In genomic region chr4:6916587-6917444, GRCh38 we compare ENCODE assay signal across 9 cellular contexts. TPM values are rescaled to one million over a fixed set of nuclear protein-coding genes. Genes with fewer than 3 reads are reported as not detected.
DNase-seq lines count a peak whose midpoint lies in the region; ATAC-seq and TF ChIP-seq lines count a peak whose summit lies in the region.
"Had no signal": no experiment of that assay in that cellular context is flagged by ENCODE, and none has a peak within 500 bp of the region (broad histone marks: within the 10 kb centered on the region; RNA-seq: fewer than 3 reads in every experiment).

No MANE protein-coding gene starts in this region.

- CTCF ChIA-PET in activated CD4-positive, alpha-beta memory T cell treated with anti-CD3 and anti-CD28 coated beads, Interleukin-2, amount 10 ng/mL, durations not matched to agents 7 days and 5 days (lab: Charles Lee) = interaction anchor here (0.8 to 2.9 kb wide), 11 partner anchors 8 to 242 kb away, joined by 3 to 14 read pairs (median 3); partner anchors contain the start of gene TBC1D14

- H3K27me3 ChIP-seq in BLaER1 treated with 17β-estradiol and CSF1 and Interleukin-3, amounts not matched to agents 10 nM and 100 nM = no peaks in the 10 kb centered on the region
- H3K27me3 ChIP-seq: ascending aorta had no signal

- H3K4me2 ChIP-seq in BLaER1 treated with 17β-estradiol and CSF1 and Interleukin-3, amounts not matched to agents 10 nM and 100 nM = peak overlapping the region; percentile 87 to 99 (median 95)

- H3K4me1 Mint-ChIP-seq in activated CD4-positive, alpha-beta memory T cell treated with anti-CD3 and anti-CD28 coated beads, Interleukin-2, amount 10 ng/mL, durations not matched to agents 7 days and 5 days = peaks cover 68% of the 10 kb centered on the region
- H3K4me1 Mint-ChIP-seq in endothelial cell (ENCODE audit: unreplicated experiment) = peaks cover 24% of the 10 kb centered on the region

- no peak for TF ChIP-seq CTCF in epithelial cell of proximal tubule (conservative IDR thresholded peaks at IDR 0.05; ENCODE audit: low read depth, low read length)
- no peak for TF ChIP-seq CTCF in endothelial cell (IDR thresholded peaks at IDR 0.05; ENCODE audit: unreplicated experiment)

- H3K9me3 Mint-ChIP-seq in activated CD4-positive, alpha-beta memory T cell treated with anti-CD3 and anti-CD28 coated beads, Interleukin-2, amount 10 ng/mL, durations not matched to agents 7 days and 5 days = no peaks in the 10 kb centered on the region
- H3K9me3 Mint-ChIP-seq in endothelial cell (ENCODE audit: unreplicated experiment) = no peaks in the 10 kb centered on the region

- POLR2A ChIA-PET in activated CD4-positive, alpha-beta memory T cell treated with anti-CD3 and anti-CD28 coated beads, Interleukin-2, amount 10 ng/mL, durations not matched to agents 7 days and 5 days (lab: Charles Lee) = interaction anchor here (0.7 to 3.1 kb wide), 14 partner anchors 8 to 242 kb away, joined by 3 to 18 read pairs (median 4); partner anchors contain the start of gene GRPEL1

- peak overlapping the region; percentile 67 to 100 (median 99) for H3K27ac ChIP-seq in BLaER1 treated with 17β-estradiol and CSF1 and Interleukin-3, amounts not matched to agents 10 nM and 100 nM
- H3K27ac ChIP-seq in KOPT-K1 (ENCODE audit: low read depth, low read length, poor library complexity, severe bottlenecking) = peak overlapping the region; percentile 66

- H4K20me1 ChIP-seq in BLaER1 treated with 17β-estradiol and CSF1 and Interleukin-3, amounts not matched to agents 10 nM and 100 nM = peaks cover 71 to 96% (median 92%) of the 10 kb centered on the region in 11 experiments

- peak overlapping the region; percentile 84 for H3K27ac Mint-ChIP-seq in activated CD4-positive, alpha-beta memory T cell treated with anti-CD3 and anti-CD28 coated beads, Interleukin-2, amount 10 ng/mL, durations not matched to agents 7 days and 5 days
- no peak overlapping the region for H3K27ac Mint-ChIP-seq in endothelial cell (ENCODE audit: unreplicated experiment)

- H3K4me1 ChIP-seq in BLaER1 treated with 17β-estradiol and CSF1 and Interleukin-3, amounts not matched to agents 10 nM and 100 nM = peaks cover 89 to 99% (median 94%) of the 10 kb centered on the region in 10 experiments

- peak overlapping the region in 6 of 10 experiments; percentile 4 to 94 (median 24); a peak in 11 of 20 replicates for H3K4me3 ChIP-seq in BLaER1 treated with 17β-estradiol and CSF1 and Interleukin-3, amounts not matched to agents 10 nM and 100 nM
- H3K4me3 ChIP-seq in epithelial cell of proximal tubule (ENCODE audit: low read depth, low read length) = peak overlapping the region; percentile 12
- H3K4me3 ChIP-seq: ascending aorta had no signal

- peak; percentile 80 for DNase-seq in activated CD4-positive, alpha-beta memory T cell treated with anti-CD3 and anti-CD28 coated beads, Interleukin-2, amount 10 ng/mL, durations not matched to agents 7 days and 5 days
- peak; percentile 47 for DNase-seq in epithelial cell of proximal tubule (ENCODE audit: low read depth)
- peak; percentile 78 for DNase-seq in renal cortical epithelial cell (ENCODE audit: low read depth)
- DNase-seq in endothelial cell (ENCODE audit: low spot score) = no peak
- no peak for DNase-seq in NCI-H226

- no peaks in the 10 kb centered on the region for H3K27me3 Mint-ChIP-seq in activated CD4-positive, alpha-beta memory T cell treated with anti-CD3 and anti-CD28 coated beads, Interleukin-2, amount 10 ng/mL, durations not matched to agents 7 days and 5 days
- no peaks in the 10 kb centered on the region for H3K27me3 Mint-ChIP-seq in endothelial cell (ENCODE audit: unreplicated experiment)

- H3K36me3 Mint-ChIP-seq in activated CD4-positive, alpha-beta memory T cell treated with anti-CD3 and anti-CD28 coated beads, Interleukin-2, amount 10 ng/mL, durations not matched to agents 7 days and 5 days (ENCODE audit: low read depth) = peaks cover 24% of the 10 kb centered on the region
- no peaks in the 10 kb centered on the region for H3K36me3 Mint-ChIP-seq in endothelial cell (ENCODE audit: low read depth, unreplicated experiment)

- no peak for ATAC-seq in HG03342 (IDR thresholded peaks at IDR 0.05; ENCODE audit: unreplicated experiment)

- peak overlapping the region; percentile 40 to 99 (median 98); a peak in 20 of 22 replicates for H3K9ac ChIP-seq in BLaER1 treated with 17β-estradiol and CSF1 and Interleukin-3, amounts not matched to agents 10 nM and 100 nM

- no peaks in the 10 kb centered on the region for H3K9me3 ChIP-seq in BLaER1 treated with 17β-estradiol and CSF1 and Interleukin-3, amounts not matched to agents 10 nM and 100 nM (replicated peaks in 1 of 11)
- H3K9me3 ChIP-seq in KOPT-K1 (ENCODE audit: insufficient read depth, low read length, poor library complexity, severe bottlenecking) = no peaks in the 10 kb centered on the region
- H3K9me3 ChIP-seq: ascending aorta had no signal

- peaks cover 2 to 56% (median 22%) of the 10 kb centered on the region in 11 experiments; a peak in 19 of 22 replicates for H3K36me3 ChIP-seq in BLaER1 treated with 17β-estradiol and CSF1 and Interleukin-3, amounts not matched to agents 10 nM and 100 nM
- H3K36me3 ChIP-seq in KOPT-K1 (ENCODE audit: insufficient read depth, low read length) = peaks cover 6% of the 10 kb centered on the region; the same call in 1 of the 2 replicates
- H3K36me3 ChIP-seq: ascending aorta had no signal

- peak overlapping the region; percentile 55 for H3K4me3 Mint-ChIP-seq in activated CD4-positive, alpha-beta memory T cell treated with anti-CD3 and anti-CD28 coated beads, Interleukin-2, amount 10 ng/mL, durations not matched to agents 7 days and 5 days
- H3K4me3 Mint-ChIP-seq in endothelial cell (ENCODE audit: unreplicated experiment) = no peak overlapping the region

RNA-seq across cellular contexts. Expression of gene TBC1D14, which starts 7.2 kb away (rescaled TPM):
- total RNA-seq in activated CD4-positive, alpha-beta memory T cell treated with anti-CD3 and anti-CD28 coated beads, Interleukin-2, amount 10 ng/mL, durations not matched to agents 7 days and 5 days = 10 to 100 TPM; 53.7 to 55.3 TPM
- total RNA-seq in epithelial cell of proximal tubule (43.3 and 47.2 TPM in 2 replicates), renal cortical epithelial cell (50.7 and 94.0 TPM in 2 replicates), endothelial cell (ENCODE audit: unreplicated experiment) (33.0 TPM)

Comparison
In these comparisons a context has a peak if more than half of its experiments do, and no peak if none do; other contexts are left out.
1. DNase-seq: peak in activated CD4-positive, alpha-beta memory T cell treated with anti-CD3 and anti-CD28 coated beads, Interleukin-2, amount 10 ng/mL, durations not matched to agents 7 days and 5 days (single experiment), epithelial cell of proximal tubule (single experiment) and renal cortical epithelial cell (single experiment); none in endothelial cell (single experiment) and NCI-H226 (single experiment).